30 cellular contexts compared by ENCODE assay signal in genomic region chr7:41747951-41748350, GRCh38. TPM values are rescaled to one million over a fixed set of nuclear protein-coding genes. Genes with fewer than 3 reads are reported as not detected.
"Had no signal": no experiment of that assay in that cellular context is flagged by ENCODE, and none has a peak within 500 bp of the region (broad histone marks: within the 10 kb centered on the region; RNA-seq: fewer than 3 reads in every experiment).

No MANE protein-coding gene starts in this region.

- H3K4me3 Mint-ChIP-seq: activated CD4-positive, alpha-beta T cell treated with anti-CD3 and anti-CD28 coated beads, Interleukin-2, amount 10 ng/mL, durations not matched to agents 7 days and 5 days; activated CD8-positive, alpha-beta T cell treated with anti-CD3 and anti-CD28 coated beads for 36 hours; activated naive CD4-positive, alpha-beta T cell treated with anti-CD3 and anti-CD28 coated beads for 36 hours; activated naive CD4-positive, alpha-beta T cell treated with anti-CD3 and anti-CD28 coated beads, Interleukin-2, amount 50 U/mL, for 24 hours; activated naive CD8-positive, alpha-beta T cell treated with anti-CD3 and anti-CD28 coated beads for 36 hours; activated naive CD8-positive, alpha-beta T cell treated with anti-CD3 and anti-CD28 coated beads, Interleukin-2, amount 50 U/mL, for 24 hours; activated T-helper 1 cell treated with anti-CD3 and anti-CD28 coated beads, Interleukin-12 subunit alpha, Interleukin-12 subunit beta, Interleukin-2, Interleukin-4 antibody, amounts not matched to agents 30 ng/mL and 10 ng/mL and 1 ng/mL, durations not matched to agents 14 hours and 24 hours and 36 hours; central memory CD8-positive, alpha-beta T cell; effector memory CD8-positive, alpha-beta T cell; WTC11 had no signal

- DNase-seq: activated CD4-positive, alpha-beta T cell treated with anti-CD3 and anti-CD28 coated beads for 1 hour; activated CD4-positive, alpha-beta T cell treated with anti-CD3 and anti-CD28 coated beads for 4 hours; activated CD4-positive, alpha-beta T cell treated with anti-CD3 and anti-CD28 coated beads, Interleukin-2, amount 10 ng/mL, durations not matched to agents 7 days and 5 days; activated CD4-positive, alpha-beta T cell treated with anti-CD3 and anti-CD28 coated beads, Interleukin-2, amount 50 U/mL, for 48 hours; activated CD8-positive, alpha-beta memory T cell treated with anti-CD3 and anti-CD28 coated beads for 24 hours; activated CD8-positive, alpha-beta T cell treated with anti-CD3 and anti-CD28 coated beads for 36 hours; activated effector memory CD4-positive, alpha-beta T cell treated with anti-CD3 and anti-CD28 coated beads, Interleukin-2, amount 50 U/mL, for 16 hours; activated naive CD4-positive, alpha-beta T cell treated with anti-CD3 and anti-CD28 coated beads for 36 hours; activated naive CD8-positive, alpha-beta T cell treated with anti-CD3 and anti-CD28 coated beads for 36 hours; activated naive CD8-positive, alpha-beta T cell treated with anti-CD3 and anti-CD28 coated beads, Interleukin-2, amount 50 U/mL, for 24 hours; activated T-cell treated with anti-CD3 and anti-CD28 coated beads, Interleukin-2, amount 50 U/mL, for 1 hour; activated T-cell treated with anti-CD3 and anti-CD28 coated beads, Interleukin-2, amount 50 U/mL, for 48 hours; adrenal gland; brain microvascular endothelial cell; cortex of kidney; dermis blood vessel endothelial cell; effector CD4-positive, alpha-beta T cell; effector memory CD8-positive, alpha-beta T cell; esophagus squamous epithelium; foreskin melanocyte; heart right ventricle; T-helper 2 cell had no signal

- H3K4me1 ChIP-seq: adrenal gland, ascending aorta, esophagus squamous epithelium, gastroesophageal sphincter, heart right ventricle had no signal

- H3K9me3 Mint-ChIP-seq: activated naive CD4-positive, alpha-beta T cell treated with anti-CD3 and anti-CD28 coated beads for 36 hours had no signal

- H3K27me3 ChIP-seq: adrenal gland, ascending aorta, brain microvascular endothelial cell, esophagus squamous epithelium, gastroesophageal sphincter, heart right ventricle had no signal

- H3K4me3 ChIP-seq: adrenal gland, ascending aorta, esophagus squamous epithelium, gastroesophageal sphincter, heart right ventricle had no signal

- H3K27me3 Mint-ChIP-seq: central memory CD8-positive, alpha-beta T cell; effector memory CD8-positive, alpha-beta T cell had no signal

- H3K36me3 Mint-ChIP-seq: activated naive CD4-positive, alpha-beta T cell treated with anti-CD3 and anti-CD28 coated beads, Interleukin-2, amount 50 U/mL, for 24 hours; activated naive CD8-positive, alpha-beta T cell treated with anti-CD3 and anti-CD28 coated beads for 36 hours had no signal

- H3K27ac ChIP-seq: adrenal gland, ascending aorta, brain microvascular endothelial cell, esophagus squamous epithelium, gastroesophageal sphincter, heart right ventricle, VCaP had no signal

- H3K27ac Mint-ChIP-seq: activated CD4-positive, alpha-beta T cell treated with anti-CD3 and anti-CD28 coated beads, Interleukin-2, amount 10 ng/mL, durations not matched to agents 7 days and 5 days; activated CD8-positive, alpha-beta T cell treated with anti-CD3 and anti-CD28 coated beads for 36 hours; activated naive CD4-positive, alpha-beta T cell treated with anti-CD3 and anti-CD28 coated beads for 36 hours; activated naive CD4-positive, alpha-beta T cell treated with anti-CD3 and anti-CD28 coated beads, Interleukin-2, amount 50 U/mL, for 24 hours; activated naive CD8-positive, alpha-beta T cell treated with anti-CD3 and anti-CD28 coated beads for 36 hours; activated naive CD8-positive, alpha-beta T cell treated with anti-CD3 and anti-CD28 coated beads, Interleukin-2, amount 50 U/mL, for 24 hours; activated T-helper 1 cell treated with anti-CD3 and anti-CD28 coated beads, Interleukin-12 subunit alpha, Interleukin-12 subunit beta, Interleukin-2, Interleukin-4 antibody, amounts not matched to agents 30 ng/mL and 10 ng/mL and 1 ng/mL, durations not matched to agents 14 hours and 24 hours and 36 hours; activated T-helper 2 cell treated with anti-CD3 and anti-CD28 coated beads, Interferon-gamma antibody, Interleukin-2, Interleukin-4, amounts not matched to agents 10 μg/mL and 5 μg/mL and 100 μg/mL, durations not matched to agents 14 hours and 24 hours and 36 hours; effector memory CD8-positive, alpha-beta T cell; WTC11 had no signal

- H3K4me1 Mint-ChIP-seq: activated CD4-positive, alpha-beta T cell treated with anti-CD3 and anti-CD28 coated beads, Interleukin-2, amount 10 ng/mL, durations not matched to agents 7 days and 5 days; activated naive CD4-positive, alpha-beta T cell treated with anti-CD3 and anti-CD28 coated beads, Interleukin-2, amount 50 U/mL, for 24 hours; activated naive CD8-positive, alpha-beta T cell treated with anti-CD3 and anti-CD28 coated beads for 36 hours; activated naive CD8-positive, alpha-beta T cell treated with anti-CD3 and anti-CD28 coated beads, Interleukin-2, amount 50 U/mL, for 24 hours; central memory CD8-positive, alpha-beta T cell had no signal

- H3K36me3 ChIP-seq: adrenal gland, ascending aorta, brain microvascular endothelial cell, esophagus squamous epithelium, gastroesophageal sphincter, heart right ventricle had no signal

- H3K9me3 ChIP-seq: adrenal gland, ascending aorta, esophagus squamous epithelium, gastroesophageal sphincter had no signal

RNA-seq across cellular contexts. Expression of gene INHBA, which starts 45.1 kb away (rescaled TPM):
- total RNA-seq: activated CD4-positive, alpha-beta T cell treated with anti-CD3 and anti-CD28 coated beads, Interleukin-2, amount 10 ng/mL, durations not matched to agents 7 days and 5 days; activated CD8-positive, alpha-beta T cell treated with anti-CD3 and anti-CD28 coated beads for 36 hours; activated naive CD4-positive, alpha-beta T cell treated with anti-CD3 and anti-CD28 coated beads for 36 hours; activated naive CD8-positive, alpha-beta T cell treated with anti-CD3 and anti-CD28 coated beads for 36 hours had no signal
